Comparison of ENCODE assay signal across 9 cellular contexts in genomic region chr10:119608316-119609155, GRCh38. TPM values are rescaled to one million over a fixed set of nuclear protein-coding genes. Genes with fewer than 3 reads are reported as not detected.
A peak's percentile ranks its signal among the peaks of the same experiment; 100 is the strongest.
DNase-seq lines count a peak whose midpoint lies in the region; ATAC-seq, FAIRE-seq and TF ChIP-seq lines count a peak whose summit lies in the region.
"Had no signal": no experiment of that assay in that cellular context is flagged by ENCODE, and none has a peak within 500 bp of the region (broad histone marks: within the 10 kb centered on the region; RNA-seq: fewer than 3 reads in every experiment).

No MANE protein-coding gene starts in this region.

- H3K4me2 ChIP-seq in fibroblast of lung (ENCODE audit: extremely low read depth, insufficient read depth, low read length) (peak overlapping the region; percentile 54), neuronal stem cell (ENCODE audit: insufficient read depth, low read length, poor library complexity, severe bottlenecking) (no peak overlapping the region)

- no peak overlapping the region for H3K4me3 Mint-ChIP-seq in activated CD8-positive, alpha-beta T cell treated with anti-CD3 and anti-CD28 coated beads, Interleukin-2, amount 10 ng/mL, durations not matched to agents 7 days and 5 days

- no peaks in the 10 kb centered on the region for H4K20me1 ChIP-seq in fibroblast of lung (ENCODE audit: control insufficient read depth, extremely low read depth, insufficient read depth, low read length)

- no peak overlapping the region for H2BK120ac ChIP-seq in neuronal stem cell (ENCODE audit: low read depth, low read length)

- no peak overlapping the region for H2AFZ ChIP-seq in fibroblast of lung (ENCODE audit: low read length)
- peak overlapping the region; percentile 87 for H2AFZ ChIP-seq in neuronal stem cell (ENCODE audit: low read length)

- CTCF ChIA-PET in activated CD8-positive, alpha-beta T cell treated with anti-CD3 and anti-CD28 coated beads, Interleukin-2, amount 10 ng/mL, durations not matched to agents 7 days and 5 days (lab: Charles Lee) = interaction anchor here (1.0 to 1.6 kb wide), 6 partner anchors 16 to 252 kb away, joined by 3 to 8 read pairs (median 4); partner anchors contain the start of gene BAG3

- FAIRE-seq in GM19239 (lab: Jason Lieb, UNC) = no peak

- no peaks in the 10 kb centered on the region for H3K79me2 ChIP-seq in fibroblast of lung (ENCODE audit: control insufficient read depth, insufficient read depth, low read length)

- no peak overlapping the region for H3K18ac ChIP-seq in neuronal stem cell (ENCODE audit: low read length)

- H3K4me1 Mint-ChIP-seq in activated CD8-positive, alpha-beta T cell treated with anti-CD3 and anti-CD28 coated beads, Interleukin-2, amount 10 ng/mL, durations not matched to agents 7 days and 5 days (ENCODE audit: low read depth) = peaks cover 2% of the 10 kb centered on the region

- no peak overlapping the region for H2BK5ac ChIP-seq in neuronal stem cell (ENCODE audit: low read length)

- H2BK12ac ChIP-seq in neuronal stem cell (ENCODE audit: low read length) = no peak overlapping the region

- H3K27ac ChIP-seq in fibroblast of lung (ENCODE audit: insufficient read depth, low read length) (no peak overlapping the region), neuronal stem cell (replicated peaks; ENCODE audit: low read length) (no peak overlapping the region)
- H3K27ac ChIP-seq: SK-N-MC had no signal

- H3K79me1 ChIP-seq in neuronal stem cell (ENCODE audit: low read depth, low read length) = no peaks in the 10 kb centered on the region

- H3K9me3 Mint-ChIP-seq in activated CD8-positive, alpha-beta T cell treated with anti-CD3 and anti-CD28 coated beads, Interleukin-2, amount 10 ng/mL, durations not matched to agents 7 days and 5 days (ENCODE audit: insufficient read depth) = no peaks in the 10 kb centered on the region

- POLR2A ChIA-PET in activated CD8-positive, alpha-beta T cell treated with anti-CD3 and anti-CD28 coated beads, Interleukin-2, amount 10 ng/mL, durations not matched to agents 7 days and 5 days (lab: Charles Lee) = no interaction called here

- no peak overlapping the region for H3K27ac Mint-ChIP-seq in activated CD8-positive, alpha-beta T cell treated with anti-CD3 and anti-CD28 coated beads, Interleukin-2, amount 10 ng/mL, durations not matched to agents 7 days and 5 days

- no peak overlapping the region for H4K91ac ChIP-seq in neuronal stem cell (ENCODE audit: low read depth, low read length, poor library complexity)

- H2AK5ac ChIP-seq in neuronal stem cell (ENCODE audit: low read depth, low read length) = no peak overlapping the region

- H3K4me3 ChIP-seq in fibroblast of lung (replicated peaks in 1 of 4; ENCODE audit: control extremely low read depth in 1 of 4, insufficient read depth in 1 of 4, low read depth in 3 of 4, low read length in 4 of 4) (no peak overlapping the region), neuronal stem cell (ENCODE audit: low read length in 2 of 2) (peak overlapping the region in 1 of 2 donors; percentile 23)
- H3K4me3 ChIP-seq: SK-N-MC had no signal

- H3K4me1 ChIP-seq in fibroblast of lung (ENCODE audit: control insufficient read depth, extremely low read depth, insufficient read depth, low read length) (no peaks in the 10 kb centered on the region), neuronal stem cell (ENCODE audit: control insufficient read depth in 2 of 2, insufficient read depth in 1 of 2, low read depth in 1 of 2, low read length in 2 of 2) (no peaks in the 10 kb centered on the region)

- no peak overlapping the region for H3K23ac ChIP-seq in neuronal stem cell (ENCODE audit: low read depth, low read length, poor library complexity)

- H3K14ac ChIP-seq in neuronal stem cell (ENCODE audit: low read length) = no peak overlapping the region

- WGBS in neuronal stem cell (ENCODE audit: extremely low coverage in 2 of 2, insufficient read length in 2 of 2, insufficient replicate concordance in 1 of 2), 2 donors = no CpG with 5 or more reads among the region's 15 CpGs

- H3K9me3 ChIP-seq in fibroblast of lung (ENCODE audit: control insufficient read depth, insufficient read depth, low read depth, low read length) (no peaks in the 10 kb centered on the region), neuronal stem cell (replicated peaks in 1 of 2; ENCODE audit: control insufficient read depth in 2 of 2, insufficient read depth in 1 of 2, low read depth in 1 of 2, low read length in 2 of 2) (peaks cover 2 to 5% of the 10 kb centered on the region in 2 donors)

- H3K27me3 ChIP-seq in fibroblast of lung (ENCODE audit: control insufficient read depth, insufficient read depth, low read length) (no peaks in the 10 kb centered on the region), neuronal stem cell (ENCODE audit: control insufficient read depth in 3 of 3, insufficient read depth in 3 of 3, low read depth in 1 of 3, low read length in 3 of 3) (peaks cover 0 to 10% (median 0%) of the 10 kb centered on the region in 3 experiments)

- ATAC-seq in activated CD8-positive, alpha-beta T cell treated with anti-CD3 and anti-CD28 coated beads, Interleukin-2, amount 10 ng/mL, durations not matched to agents 7 days and 5 days = peak; percentile 39
- ATAC-seq in HG03432 (IDR thresholded peaks at IDR 0.05; ENCODE audit: unreplicated experiment) (no peak), HG02588 (IDR thresholded peaks at IDR 0.05; ENCODE audit: unreplicated experiment) (no peak)

- no peak overlapping the region for H3K4ac ChIP-seq in neuronal stem cell (ENCODE audit: low read length)

- H3K27me3 Mint-ChIP-seq in activated CD8-positive, alpha-beta T cell treated with anti-CD3 and anti-CD28 coated beads, Interleukin-2, amount 10 ng/mL, durations not matched to agents 7 days and 5 days (ENCODE audit: low read depth) = peaks cover 6% of the 10 kb centered on the region

- DNase-seq in DMS53 (lab: John Stamatoyannopoulos, UW) = peak; percentile 81
- DNase-seq in activated CD8-positive, alpha-beta T cell treated with anti-CD3 and anti-CD28 coated beads, Interleukin-2, amount 10 ng/mL, durations not matched to agents 7 days and 5 days = no peak
- DNase-seq in fibroblast of lung (ENCODE audit: low read depth in 2 of 2) = peak; percentile 25 to 40
- DNase-seq in neuronal stem cell (ENCODE audit: low spot score) = no peak
- no peak for DNase-seq in GM19239 (ENCODE audit: insufficient read length, low spot score)

- no peak overlapping the region for H4K8ac ChIP-seq in neuronal stem cell (ENCODE audit: low read depth, low read length)

- H2BK15ac ChIP-seq in neuronal stem cell (ENCODE audit: low read length) = no peak overlapping the region

- peaks cover 2% of the 10 kb centered on the region for H3K36me3 Mint-ChIP-seq in activated CD8-positive, alpha-beta T cell treated with anti-CD3 and anti-CD28 coated beads, Interleukin-2, amount 10 ng/mL, durations not matched to agents 7 days and 5 days (ENCODE audit: low read depth)

- TF ChIP-seq CTCF in LNCAP (IDR thresholded peaks at IDR 0.05) (peak; percentile 91), fibroblast of lung (conservative IDR thresholded peaks at IDR 0.05 in 1 of 2, IDR thresholded peaks at IDR 0.05 in 1 of 2; ENCODE audit: low read depth in 1 of 2, low read length in 2 of 2) (peak; percentile 61 to 74)

- H3K9ac ChIP-seq in fibroblast of lung (ENCODE audit: insufficient read depth, low read length) (no peak overlapping the region), neuronal stem cell (ENCODE audit: low read depth, low read length, poor library complexity) (no peak overlapping the region)

- no peaks in the 10 kb centered on the region for H3K36me3 ChIP-seq in fibroblast of lung (ENCODE audit: control insufficient read depth, insufficient read depth, low read length)
- H3K36me3 ChIP-seq in neuronal stem cell (replicated peaks in 1 of 2; ENCODE audit: control insufficient read depth in 2 of 2, insufficient read depth in 2 of 2, low read length in 2 of 2) = no peaks in the 10 kb centered on the region

RNA-seq across cellular contexts. Expression of gene TIAL1, which starts 11.8 kb away (rescaled TPM):
- total RNA-seq in activated CD8-positive, alpha-beta T cell treated with anti-CD3 and anti-CD28 coated beads, Interleukin-2, amount 10 ng/mL, durations not matched to agents 7 days and 5 days = 100 to 1,000 TPM; 173 to 177 TPM
- 27.5 and 38.5 TPM in 2 replicates for total RNA-seq in fibroblast of lung
- polyA plus RNA-seq in fibroblast of lung = 102 and 116 TPM in 2 replicates
- polyA plus RNA-seq in fibroblast of lung (2012) = 75.9 and 77.0 TPM in 2 replicates
- 26.9 and 28.9 TPM in 2 replicates for polyA minus RNA-seq in fibroblast of lung (ENCODE audit: low replicate concordance)
- 115 TPM for polyA plus RNA-seq in neuronal stem cell (2013, experiment 1 of 2)
- polyA plus RNA-seq in neuronal stem cell (2013, experiment 2 of 2) = 120 TPM

RNA-seq across cellular contexts. Expression of gene BAG3, which starts 42.6 kb away (rescaled TPM):
- total RNA-seq in activated CD8-positive, alpha-beta T cell treated with anti-CD3 and anti-CD28 coated beads, Interleukin-2, amount 10 ng/mL, durations not matched to agents 7 days and 5 days = 10 to 100 TPM; 14.2 to 14.7 TPM
- total RNA-seq in fibroblast of lung = 5.1 and 8.4 TPM in 2 replicates
- 20.0 and 20.9 TPM in 2 replicates for polyA plus RNA-seq in fibroblast of lung
- 63.0 and 69.7 TPM in 2 replicates for polyA plus RNA-seq in fibroblast of lung (2012)
- 29.3 and 32.8 TPM in 2 replicates for polyA minus RNA-seq in fibroblast of lung (ENCODE audit: low replicate concordance)
- polyA plus RNA-seq in neuronal stem cell (2013, experiment 1 of 2) = 12.6 TPM
- polyA plus RNA-seq in neuronal stem cell (2013, experiment 2 of 2) = 12.7 TPM

Comparison
In these comparisons a context has a peak if more than half of its experiments do, and no peak if none do; other contexts are left out.
1. DNase-seq: peak in DMS53 (single experiment) and fibroblast of lung (2 of 2); none in activated CD8-positive, alpha-beta T cell treated with anti-CD3 and anti-CD28 coated beads, Interleukin-2, amount 10 ng/mL, durations not matched to agents 7 days and 5 days (single experiment), neuronal stem cell (single experiment) and GM19239 (single experiment).